ENCODE assay signal across 8 cellular contexts in the genomic region with DNA sequence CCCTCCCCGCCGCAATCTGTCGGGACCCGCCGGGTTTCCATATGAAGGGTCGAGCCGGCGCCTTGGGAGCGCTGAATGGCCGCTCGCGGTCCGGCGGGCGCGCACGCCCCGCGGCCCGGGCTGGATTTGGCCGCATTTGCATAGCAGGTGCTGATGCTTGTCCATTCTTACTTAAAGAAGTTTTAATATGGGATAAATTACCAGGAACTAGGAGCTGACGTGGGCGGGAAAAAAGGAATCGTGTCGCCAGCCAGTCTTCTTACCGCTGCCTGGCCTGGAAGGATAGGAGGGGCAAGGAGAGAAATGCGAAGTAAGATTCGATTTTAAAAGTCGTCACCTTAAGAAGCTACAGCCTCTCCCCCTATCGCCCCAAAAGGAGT. TPM values are rescaled to one million over a fixed set of nuclear protein-coding genes. Genes with fewer than 3 reads are reported as not detected.
DNase-seq lines count a peak whose midpoint lies in the region; ATAC-seq, FAIRE-seq and TF ChIP-seq lines count a peak whose summit lies in the region.
"Had no signal": no experiment of that assay in that cellular context is flagged by ENCODE, and none has a peak within 500 bp of the region (broad histone marks: within the 10 kb centered on the region; RNA-seq: fewer than 3 reads in every experiment).

No MANE protein-coding gene starts in this region.

- TF ChIP-seq CTCF in kidney (IDR thresholded peaks at IDR 0.05; ENCODE audit: borderline replicate concordance, extremely low read depth, insufficient read depth): no peak

- no peak overlapping the region for H2AFZ ChIP-seq in GM23248

- H3K9me3 ChIP-seq in GM23248 (ENCODE audit: low read depth) (no peaks in the 10 kb centered on the region), kidney (ENCODE audit: control insufficient read depth in 1 of 2, low read length in 2 of 2) (no peaks in the 10 kb centered on the region)

- H3K27me3 ChIP-seq in GM23248 (replicated peaks; ENCODE audit: insufficient read depth): peaks cover 70% of the 10 kb centered on the region

- H3K27ac ChIP-seq in GM23248: no peak overlapping the region
- H3K27ac ChIP-seq in kidney (ENCODE audit: low read depth in 2 of 2, low read length in 2 of 2): no peak overlapping the region

- peak overlapping the region; percentile 69 for H3K4me2 ChIP-seq in GM23248 (ENCODE audit: unreplicated experiment)

- FAIRE-seq in kidney (lab: Jason Lieb, UNC): no peak

- H3K36me3 Mint-ChIP-seq in activated naive CD8-positive, alpha-beta T cell: no peaks in the 10 kb centered on the region
- H3K36me3 Mint-ChIP-seq in stimulated activated effector memory CD8-positive, alpha-beta T cell treated with anti-CD3 and anti-CD28 coated beads, Interleukin-12 subunit alpha, Interleukin-12 subunit beta, amount 100 ng/mL, for 72 hours: no peaks in the 10 kb centered on the region

- no peak for ATAC-seq in stimulated activated effector memory CD8-positive, alpha-beta T cell treated with anti-CD3 and anti-CD28 coated beads, Interleukin-12 subunit alpha, Interleukin-12 subunit beta, amount 100 ng/mL, for 72 hours
- no peak for ATAC-seq in HG03469 (IDR thresholded peaks at IDR 0.05; ENCODE audit: unreplicated experiment)

- intact Hi-C loops in kidney (cut with DNase I): no loop called here

- no peaks in the 10 kb centered on the region for H3K9me3 Mint-ChIP-seq in activated naive CD8-positive, alpha-beta T cell (ENCODE audit: low read depth)
- H3K9me3 Mint-ChIP-seq in stimulated activated effector memory CD8-positive, alpha-beta T cell treated with anti-CD3 and anti-CD28 coated beads, Interleukin-12 subunit alpha, Interleukin-12 subunit beta, amount 100 ng/mL, for 72 hours: no peaks in the 10 kb centered on the region

- H3K4me3 Mint-ChIP-seq in activated naive CD8-positive, alpha-beta T cell: peak overlapping the region; percentile 84
- peak overlapping the region; percentile 81 for H3K4me3 Mint-ChIP-seq in stimulated activated effector memory CD8-positive, alpha-beta T cell treated with anti-CD3 and anti-CD28 coated beads, Interleukin-12 subunit alpha, Interleukin-12 subunit beta, amount 100 ng/mL, for 72 hours

- in situ Hi-C loops in GM23248 (cut with MboI): no loop called here

- H3K4me1 ChIP-seq in GM23248 (ENCODE audit: insufficient read depth) (no peaks in the 10 kb centered on the region), kidney (ENCODE audit: control insufficient read depth in 1 of 2, insufficient read depth in 1 of 2, low read depth in 1 of 2, low read length in 2 of 2) (peaks cover 0 to 3% of the 10 kb centered on the region in 2 donors)

- peaks cover 9% of the 10 kb centered on the region for H3K4me1 Mint-ChIP-seq in activated naive CD8-positive, alpha-beta T cell (ENCODE audit: low read depth)
- peaks cover 15% of the 10 kb centered on the region for H3K4me1 Mint-ChIP-seq in stimulated activated effector memory CD8-positive, alpha-beta T cell treated with anti-CD3 and anti-CD28 coated beads, Interleukin-12 subunit alpha, Interleukin-12 subunit beta, amount 100 ng/mL, for 72 hours

- no peaks in the 10 kb centered on the region for H3K36me3 ChIP-seq in GM23248 (ENCODE audit: low read depth)
- no peaks in the 10 kb centered on the region for H3K36me3 ChIP-seq in kidney (ENCODE audit: control insufficient read depth in 1 of 2, insufficient read depth in 2 of 2, low read length in 2 of 2)

- H3K9me2 ChIP-seq in GM23248 (ENCODE audit: insufficient read depth): no peaks in the 10 kb centered on the region

- H3K79me2 ChIP-seq in GM23248 (ENCODE audit: insufficient read depth): no peaks in the 10 kb centered on the region

- DNase-seq in GM23248 (no peak), kidney (no peak), AML-193 (lab: John Stamatoyannopoulos, UW) (no peak), GM19238 (ENCODE audit: insufficient read length, low spot score) (no peak)
- DNase-seq in stimulated activated effector memory CD8-positive, alpha-beta T cell treated with anti-CD3 and anti-CD28 coated beads, Interleukin-12 subunit alpha, Interleukin-12 subunit beta, amount 100 ng/mL, for 72 hours (ENCODE audit: low spot score in 2 of 2): no peak
- DNase-seq: NCI-H510A had no signal

- no peak overlapping the region for H3K27ac Mint-ChIP-seq in activated naive CD8-positive, alpha-beta T cell
- no peak overlapping the region for H3K27ac Mint-ChIP-seq in stimulated activated effector memory CD8-positive, alpha-beta T cell treated with anti-CD3 and anti-CD28 coated beads, Interleukin-12 subunit alpha, Interleukin-12 subunit beta, amount 100 ng/mL, for 72 hours

- peaks cover 47% of the 10 kb centered on the region for H3K27me3 Mint-ChIP-seq in activated naive CD8-positive, alpha-beta T cell

- 56 to 65% methylated on average over 30 of the region's 30 CpGs for WGBS in GM23248 (ENCODE audit: low coverage in 1 of 2, low lambda C conversion rate in 2 of 2, missing lambda C conversion rate in 2 of 2), 2 experiments

- no peak overlapping the region for H3K4me3 ChIP-seq in GM23248
- peak overlapping the region; percentile 65 to 67 for H3K4me3 ChIP-seq in kidney (ENCODE audit: low read length in 2 of 2)

- H4K20me1 ChIP-seq in GM23248 (ENCODE audit: insufficient read depth): no peaks in the 10 kb centered on the region

- H3K9ac ChIP-seq in GM23248 (no peak overlapping the region), kidney (ENCODE audit: low read length in 2 of 2) (no peak overlapping the region)

- H3F3A ChIP-seq in GM23248 (ENCODE audit: insufficient read depth): no peaks in the 10 kb centered on the region

RNA-seq across cellular contexts. Expression of a gene that starts 8.9 kb away (rescaled TPM):
- total RNA-seq in GM23248 (2014; rRNA removed; shearing (Covaris generic)): not detected in 2 replicates
- polyA plus RNA-seq in GM23248 (2016; fragmentation: Nextera tagmentation; extraction: Ambion mirVana): not detected in 2 replicates
- not detected for total RNA-seq in kidney
- polyA plus RNA-seq in kidney (ENCODE audit: insufficient read depth, low read depth, low replicate concordance): not detected

RNA-seq across cellular contexts. Expression of a gene that starts 34.1 kb away (rescaled TPM):
- total RNA-seq in GM23248 (2014; rRNA removed; shearing (Covaris generic)): 1.3 TPM in 1 of 2 replicates, not detected in the other
- polyA plus RNA-seq in GM23248 (2016; fragmentation: Nextera tagmentation; extraction: Ambion mirVana): 0.63 and 0.88 TPM in 2 replicates
- total RNA-seq in kidney: 104 TPM
- polyA plus RNA-seq in kidney (ENCODE audit: insufficient read depth, low read depth, low replicate concordance): 414 TPM

Comparison
In these comparisons a context has a peak if more than half of its experiments do, and no peak if none do; other contexts are left out.
1. RNA of a gene that starts 34.1 kb away (total RNA-seq): 104 TPM in kidney (single experiment); 1.3 TPM in GM23248; every median in the first group is over 10 times any median in the second.